Comparison of ENCODE assay signal across 11 cellular contexts in the genomic region with DNA sequence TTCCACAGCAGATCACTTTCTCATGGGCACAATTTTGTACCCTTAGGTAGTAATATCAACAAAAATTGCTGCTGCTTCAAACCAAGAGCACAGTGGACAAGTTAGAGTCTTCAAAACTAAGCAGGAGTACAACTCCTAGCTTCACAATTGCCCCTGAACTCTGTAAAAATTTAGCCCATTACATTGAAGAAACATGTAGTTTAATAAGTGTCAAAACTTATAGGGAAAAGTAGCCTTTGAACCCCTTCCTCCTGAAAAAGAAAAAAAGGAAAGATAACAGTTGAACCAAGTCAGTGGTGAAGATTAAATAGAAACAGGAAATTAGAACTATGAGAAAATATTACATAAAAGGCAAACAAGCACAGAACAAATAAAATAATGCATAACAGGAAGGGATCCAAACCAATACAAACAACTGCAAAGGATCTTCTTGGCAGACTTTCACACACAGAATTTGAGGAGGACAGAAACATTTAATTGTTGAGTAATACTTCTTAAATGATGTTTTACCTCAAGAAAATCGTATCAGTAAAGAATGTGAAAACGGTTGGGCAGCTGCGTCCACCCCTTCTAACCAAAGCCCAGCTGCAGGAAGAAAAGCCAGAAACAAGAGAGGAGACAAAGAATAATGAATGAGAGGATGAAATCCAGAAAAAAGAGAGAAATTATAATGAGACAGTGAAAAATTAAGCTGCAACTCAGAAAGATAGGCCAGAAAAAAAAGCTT.
DNase-seq lines count a peak whose midpoint lies in the region; ATAC-seq and TF ChIP-seq lines count a peak whose summit lies in the region.
"Had no signal": no experiment of that assay in that cellular context is flagged by ENCODE, and none has a peak within 500 bp of the region (broad histone marks: within the 10 kb centered on the region; RNA-seq: fewer than 3 reads in every experiment).

No MANE protein-coding gene starts in this region.

- intact Hi-C loops in PC-9 (cut with micrococcal nuclease; ENCODE audit: unreplicated experiment) = no loop called here

- peak; percentile 41 for DNase-seq in DMS53 (lab: John Stamatoyannopoulos, UW)
- DNase-seq in PC-9 = no peak
- DNase-seq in fibroblast of lung (ENCODE audit: low read depth in 2 of 2) = peak; percentile 65 to 94
- no peak for DNase-seq in osteocyte (ENCODE audit: extremely low spot score, unreplicated experiment)
- DNase-seq in AML-193 (lab: John Stamatoyannopoulos, UW) = no peak
- DNase-seq in stimulated activated CD4-positive, alpha-beta T cell treated with anti-CD3 and anti-CD28 coated beads, Interleukin-15, amount 100 ng/mL, for 24 hours = no peak
- no peak for DNase-seq in mesenteric fat pad (ENCODE audit: low spot score)
- DNase-seq: activated effector memory CD4-positive, alpha-beta T cell treated with anti-CD3 and anti-CD28 coated beads, Interleukin-2, amount 50 U/mL, for 16 hours; effector CD8-positive, alpha-beta T cell had no signal

- H3K4me1 ChIP-seq in PC-9 (replicated peaks; ENCODE audit: insufficient read depth) = peaks cover 5% of the 10 kb centered on the region; the same call in 1 of the 2 replicates
- H3K4me1 ChIP-seq in fibroblast of lung (ENCODE audit: control insufficient read depth, extremely low read depth, insufficient read depth, low read length) = no peaks in the 10 kb centered on the region

- BruUV-seq in PC-9 (replicated peaks; lab: Mats Ljungman, UMichigan) = no TSS peak

- H3K27ac Mint-ChIP-seq in osteocyte (ENCODE audit: unreplicated experiment) = peak overlapping the region; percentile 76

- ATAC-seq in HG03571 (IDR thresholded peaks at IDR 0.05; ENCODE audit: unreplicated experiment) = no peak

- peaks cover 21% of the 10 kb centered on the region for H3K9me3 Mint-ChIP-seq in osteocyte (ENCODE audit: unreplicated experiment)

- H3K36me3 ChIP-seq in PC-9 (ENCODE audit: low read depth) = no peaks in the 10 kb centered on the region
- no peaks in the 10 kb centered on the region for H3K36me3 ChIP-seq in fibroblast of lung (ENCODE audit: control insufficient read depth, insufficient read depth, low read length)

- no peak overlapping the region for H3K9ac ChIP-seq in fibroblast of lung (ENCODE audit: insufficient read depth, low read length)

- no peak overlapping the region for H3K4me3 ChIP-seq in PC-9
- no peak overlapping the region for H3K4me3 ChIP-seq in fibroblast of lung (replicated peaks in 1 of 4; ENCODE audit: control extremely low read depth in 1 of 4, insufficient read depth in 1 of 4, low read depth in 3 of 4, low read length in 4 of 4)
- H3K4me3 ChIP-seq: skin epidermis had no signal

- no peaks in the 10 kb centered on the region for H3F3A ChIP-seq in PC-9 (ENCODE audit: insufficient read depth, low read depth)

- H3K27me3 ChIP-seq in PC-9 (ENCODE audit: insufficient read depth, low read depth) (no peaks in the 10 kb centered on the region), fibroblast of lung (ENCODE audit: control insufficient read depth, insufficient read depth, low read length) (no peaks in the 10 kb centered on the region)

- CTCF ChIA-PET in PC-9 (lab: Charles Lee) = no interaction called here

- H4K20me1 ChIP-seq in PC-9 (ENCODE audit: insufficient read depth) (no peaks in the 10 kb centered on the region), fibroblast of lung (ENCODE audit: control insufficient read depth, extremely low read depth, insufficient read depth, low read length) (no peaks in the 10 kb centered on the region)

- no peaks in the 10 kb centered on the region for H3K79me2 ChIP-seq in PC-9 (ENCODE audit: low read depth)
- H3K79me2 ChIP-seq in fibroblast of lung (ENCODE audit: control insufficient read depth, insufficient read depth, low read length) = no peaks in the 10 kb centered on the region

- peak overlapping the region; percentile 30 for H3K4me3 Mint-ChIP-seq in osteocyte (ENCODE audit: unreplicated experiment)

- H3K27ac ChIP-seq in PC-9 (no peak overlapping the region), fibroblast of lung (ENCODE audit: insufficient read depth, low read length) (peak overlapping the region; percentile 19)

- no peak for TF ChIP-seq CTCF in PC-9 (conservative IDR thresholded peaks at IDR 0.05)
- TF ChIP-seq CTCF in fibroblast of lung (conservative IDR thresholded peaks at IDR 0.05 in 1 of 2, IDR thresholded peaks at IDR 0.05 in 1 of 2; ENCODE audit: low read depth in 1 of 2, low read length in 2 of 2) = no peak
- TF ChIP-seq CTCF in osteocyte (IDR thresholded peaks at IDR 0.05) = no peak

- peaks cover 21% of the 10 kb centered on the region for H3K4me1 Mint-ChIP-seq in osteocyte (ENCODE audit: unreplicated experiment)

- POLR2A ChIA-PET in PC-9 (lab: Charles Lee; ENCODE audit: unreplicated experiment) = no interaction called here

- no peaks in the 10 kb centered on the region for H3K27me3 Mint-ChIP-seq in osteocyte (ENCODE audit: unreplicated experiment)

- H3K4me2 ChIP-seq in PC-9 (no peak overlapping the region), fibroblast of lung (ENCODE audit: extremely low read depth, insufficient read depth, low read length) (no peak overlapping the region)

- H3K9me2 ChIP-seq in PC-9 (ENCODE audit: insufficient read depth) = no peaks in the 10 kb centered on the region

- H3K9me3 ChIP-seq in PC-9 (ENCODE audit: insufficient read depth, low read depth) (peaks cover 7% of the 10 kb centered on the region; the same call in 1 of the 2 replicates), fibroblast of lung (ENCODE audit: control insufficient read depth, insufficient read depth, low read depth, low read length) (no peaks in the 10 kb centered on the region)

- H3K36me3 Mint-ChIP-seq in osteocyte (ENCODE audit: unreplicated experiment) = peaks cover 13% of the 10 kb centered on the region

- H2AFZ ChIP-seq in PC-9 = peak overlapping the region; percentile 58; the same call in 1 of the 2 replicates
- peak overlapping the region; percentile 16 for H2AFZ ChIP-seq in fibroblast of lung (ENCODE audit: low read length)

Comparison
In these comparisons a context has a peak if more than half of its experiments do, and no peak if none do; other contexts are left out.
1. DNase-seq: peak in DMS53 (single experiment) and fibroblast of lung (2 of 2); none in PC-9 (0 of 2), osteocyte (single experiment), AML-193 (0 of 2), stimulated activated CD4-positive, alpha-beta T cell treated with anti-CD3 and anti-CD28 coated beads, Interleukin-15, amount 100 ng/mL, for 24 hours (single experiment) and mesenteric fat pad (single experiment).